18 cellular contexts compared by ENCODE assay signal in the genomic region with DNA sequence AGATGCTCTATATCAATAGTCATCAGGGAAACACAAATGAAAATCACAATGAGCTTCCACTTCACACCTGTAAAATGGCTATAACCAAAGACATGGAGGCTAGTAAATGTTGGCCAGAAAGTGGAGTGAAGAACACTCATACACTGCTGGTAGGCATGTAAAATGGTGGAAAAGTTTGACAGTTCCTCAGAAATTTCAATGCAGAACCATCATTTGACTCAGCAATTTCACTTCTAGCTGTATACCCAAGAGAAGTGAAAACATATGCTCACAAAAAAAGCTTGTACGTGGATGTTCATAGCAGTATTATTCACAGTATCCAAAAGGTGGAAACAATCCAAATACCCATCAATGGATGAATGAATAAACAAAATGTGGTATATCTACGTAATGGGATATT. TPM values are rescaled to one million over a fixed set of nuclear protein-coding genes. Genes with fewer than 3 reads are reported as not detected.
A peak's percentile ranks its signal among the peaks of the same experiment; 100 is the strongest.
DNase-seq lines count a peak whose midpoint lies in the region; ATAC-seq, FAIRE-seq and TF ChIP-seq lines count a peak whose summit lies in the region.
"Had no signal": no experiment of that assay in that cellular context is flagged by ENCODE, and none has a peak within 500 bp of the region (broad histone marks: within the 10 kb centered on the region; RNA-seq: fewer than 3 reads in every experiment).

No MANE protein-coding gene starts in this region.

- no peaks in the 10 kb centered on the region for H3K4me1 Mint-ChIP-seq in stimulated activated naive B cell treated with anti-CD40 and anti-IgM and Interleukin-4, amounts not matched to agents 10 μg/mL and 1 μg/mL and 100 μg/mL, for 72 hours

- H3K27me3 Mint-ChIP-seq in stimulated activated naive B cell treated with anti-CD40 and anti-IgM and Interleukin-4, amounts not matched to agents 10 μg/mL and 1 μg/mL and 100 μg/mL, for 72 hours: no peaks in the 10 kb centered on the region
- H3K27me3 Mint-ChIP-seq: CD4-positive, alpha-beta T cell had no signal

- H3K36me3 Mint-ChIP-seq in stimulated activated naive B cell treated with anti-CD40 and anti-IgM and Interleukin-4, amounts not matched to agents 10 μg/mL and 1 μg/mL and 100 μg/mL, for 72 hours: no peaks in the 10 kb centered on the region

- H3K4me3 Mint-ChIP-seq in stimulated activated naive B cell treated with anti-CD40 and anti-IgM and Interleukin-4, amounts not matched to agents 10 μg/mL and 1 μg/mL and 100 μg/mL, for 72 hours: no peak overlapping the region
- H3K4me3 Mint-ChIP-seq: CD4-positive, alpha-beta T cell had no signal

- H3K4me1 ChIP-seq in OCI-LY3 (ENCODE audit: low read length): peaks cover 15% of the 10 kb centered on the region
- no peaks in the 10 kb centered on the region for H3K4me1 ChIP-seq in ovary (ENCODE audit: insufficient read depth)
- H3K4me1 ChIP-seq: BE2C, Caco-2 had no signal

- H3K36me3 ChIP-seq in OCI-LY3 (replicated peaks; ENCODE audit: low read depth, low read length) (no peaks in the 10 kb centered on the region), ovary (no peaks in the 10 kb centered on the region)
- H3K36me3 ChIP-seq: BE2C had no signal

- no peak for TF ChIP-seq EP300 in ovary (IDR thresholded peaks at IDR 0.05)

- no peaks in the 10 kb centered on the region for H3K79me2 ChIP-seq in OCI-LY3 (ENCODE audit: low read length)

- peaks cover 14% of the 10 kb centered on the region for H3K27me3 ChIP-seq in OCI-LY3 (ENCODE audit: low read depth, low read length)
- H3K27me3 ChIP-seq in ovary: no peaks in the 10 kb centered on the region
- H3K27me3 ChIP-seq: BE2C had no signal

- no peak overlapping the region for H3K9ac ChIP-seq in OCI-LY3 (ENCODE audit: low read length)
- H3K9ac ChIP-seq: GM23248 had no signal

- H3K9me3 Mint-ChIP-seq in stimulated activated naive B cell treated with anti-CD40 and anti-IgM and Interleukin-4, amounts not matched to agents 10 μg/mL and 1 μg/mL and 100 μg/mL, for 72 hours: no peaks in the 10 kb centered on the region
- H3K9me3 Mint-ChIP-seq: CD4-positive, alpha-beta T cell had no signal

- H4K20me1 ChIP-seq in OCI-LY3 (ENCODE audit: insufficient read depth, low read length): no peaks in the 10 kb centered on the region

- H2AFZ ChIP-seq in OCI-LY3 (ENCODE audit: low read depth, low read length): no peak overlapping the region
- H2AFZ ChIP-seq: GM23248 had no signal

- peak; percentile 43 for FAIRE-seq in GM12891 (lab: Jason Lieb, UNC)
- FAIRE-seq: A204.1, D721Med had no signal

- H3K4me3 ChIP-seq in OCI-LY3 (ENCODE audit: low read length) (no peak overlapping the region), ovary (no peak overlapping the region)
- H3K4me3 ChIP-seq: GM23248 had no signal

- WGBS in ovary, 3 donors: 91 to 92% (median 92%) methylated on average over 2 of the region's 2 CpGs

- ATAC-seq in GM21529 (IDR thresholded peaks at IDR 0.05; ENCODE audit: unreplicated experiment): peak; percentile 48
- peak; percentile 66 to 80 for ATAC-seq in stimulated activated naive B cell treated with anti-CD40 and anti-IgM and Interleukin-4, amounts not matched to agents 10 μg/mL and 1 μg/mL and 100 μg/mL, for 72 hours (replicated peaks)
- no peak for ATAC-seq in HG03280 (IDR thresholded peaks at IDR 0.05; ENCODE audit: unreplicated experiment)

- no peak for DNase-seq in GM12891 (ENCODE audit: insufficient read length, low spot score)
- no peak for DNase-seq in stimulated activated naive B cell treated with anti-CD40 and anti-IgM and Interleukin-4, amounts not matched to agents 10 μg/mL and 1 μg/mL and 100 μg/mL, for 72 hours
- DNase-seq in activated T-cell treated with anti-CD3 and anti-CD28 coated beads, Interleukin-2, amount 50 U/mL, for 1 hour: no peak
- no peak for DNase-seq in ovary
- DNase-seq: ACHN; BE2C; C1 segment of cervical spinal cord; Caco-2; CD4-positive, alpha-beta T cell; GDM1; GM23248; HCEC 1CT had no signal

- H3K27ac ChIP-seq in OCI-LY3 (ENCODE audit: low read length) (peak overlapping the region; percentile 12; the same call in 1 of the 2 replicates), ovary (no peak overlapping the region)
- H3K27ac ChIP-seq: GM23248, HL-60 had no signal

- intact Hi-C loops in ovary (cut with DNase I): no loop called here

- TF ChIP-seq CTCF in OCI-LY3 (IDR thresholded peaks at IDR 0.05; ENCODE audit: low read depth, low read length) (no peak), ovary (IDR thresholded peaks at IDR 0.05) (no peak)

- no peak for TF ChIP-seq POLR2A in GM12891 (IDR thresholded peaks at IDR 0.05; ENCODE audit: low read depth, low read length)
- no peak for TF ChIP-seq POLR2A in ovary (IDR thresholded peaks at IDR 0.05)

- no peaks in the 10 kb centered on the region for H3K9me3 ChIP-seq in OCI-LY3 (ENCODE audit: insufficient read depth, low read length)
- no peaks in the 10 kb centered on the region for H3K9me3 ChIP-seq in ovary
- H3K9me3 ChIP-seq: BE2C, Caco-2 had no signal

- no peak overlapping the region for H3K27ac Mint-ChIP-seq in stimulated activated naive B cell treated with anti-CD40 and anti-IgM and Interleukin-4, amounts not matched to agents 10 μg/mL and 1 μg/mL and 100 μg/mL, for 72 hours
- H3K27ac Mint-ChIP-seq: CD4-positive, alpha-beta T cell had no signal

- peak overlapping the region; percentile 22 for H3K4me2 ChIP-seq in OCI-LY3 (ENCODE audit: low read length)

TF ChIP-seq in GM12891, 5 proteins besides CTCF, POLR2A, EP300 and RAD21:
- TF ChIP-seq TAF1 (IDR thresholded peaks at IDR 0.05; ENCODE audit: low read depth, low read length): no peak
- TF ChIP-seq SPI1 (IDR thresholded peaks at IDR 0.05; ENCODE audit: low read depth, low read length): 0 out of 2 replicates have a peak, but pooled peaks have one; percentile 15

RNA-seq across cellular contexts. Expression of gene TOP2B, which starts 19.2 kb away (rescaled TPM):
- polyA plus RNA-seq in GM12891 (2012; ENCODE audit: low read depth, missing spikeins): 59.8 TPM
- 100 to 1,000 TPM in 4 of 7 donors, 10 to 100 TPM in 3; 90.1 to 134 (median 109) TPM for total RNA-seq in ovary
- 10 to 100 TPM; 65.3 to 73.5 TPM for polyA plus RNA-seq in ovary
